ENCODE assay signal across 23 cellular contexts in genomic region chr2:177117755-177118154, GRCh38.
"Had no signal": no experiment of that assay in that cellular context is flagged by ENCODE, and none has a peak within 500 bp of the region (broad histone marks: within the 10 kb centered on the region; RNA-seq: fewer than 3 reads in every experiment).

No MANE protein-coding gene starts in this region.

- H3K9me3 ChIP-seq: MG63 had no signal

- H3K36me3 ChIP-seq: MG63 had no signal

- H3K4me3 ChIP-seq: MG63 had no signal

- ATAC-seq: SK-N-SH treated with all-trans-retinoic acid at 6 μM for 48 hours had no signal

- DNase-seq: Karpas-422; KBM-7; MG63; NCI-H1092; NCI-H1105 treated with DMSO at 0.1 percent for 48 hours; NCI-H1417 treated with DMSO at 0.1 percent for 48 hours; NCI-H146; NCI-H1694 treated with DMSO at 0.1 percent for 48 hours; NCI-H1930; NCI-H2081; NCI-H2107; NCI-H2171; NCI-H226; NCI-H446; NCI-H510A; NCI-H524 treated with DMSO at 0.1 percent for 48 hours; NCI-H69; NCI-H774; NK-92 treated with Interleukin-12 subunit alpha and Interleukin-12 subunit beta, amount 100 ng/mL, for 24 hours; Right ventricle myocardium superior; RPMI8226; SIG-M5 had no signal
